Comparison of ENCODE assay signal across 17 cellular contexts in the genomic region with DNA sequence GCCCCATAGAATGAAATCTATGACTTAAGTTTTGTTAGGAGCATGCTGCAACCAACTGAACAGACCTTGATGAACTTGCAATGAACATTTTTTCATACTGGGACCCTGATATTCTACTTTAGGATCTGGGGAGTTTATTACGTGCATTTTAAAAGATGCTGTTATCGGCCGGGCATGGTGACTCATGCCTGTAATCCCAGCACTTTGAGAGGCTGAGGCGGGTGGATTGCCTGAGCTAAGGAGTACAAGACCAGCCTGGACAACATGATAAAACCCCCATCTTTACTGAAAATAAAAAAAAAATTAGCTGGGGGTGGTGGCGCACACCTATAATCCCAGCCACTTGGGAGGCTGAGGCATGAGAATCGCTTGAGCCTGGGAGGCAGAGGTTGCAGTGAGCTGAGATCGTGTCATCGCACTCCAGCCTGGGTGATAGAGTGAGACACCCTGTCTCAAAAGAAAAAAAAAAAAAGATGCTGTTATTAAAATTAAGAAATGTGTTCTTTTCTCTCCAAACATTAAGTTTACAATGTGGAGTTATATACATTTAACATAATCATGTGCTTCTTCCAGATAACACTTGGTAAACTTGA.
"Had no signal": no experiment of that assay in that cellular context is flagged by ENCODE, and none has a peak within 500 bp of the region (broad histone marks: within the 10 kb centered on the region; RNA-seq: fewer than 3 reads in every experiment).

No MANE protein-coding gene starts in this region.

- FAIRE-seq: pancreas had no signal

- DNase-seq: cortex of kidney; dorsolateral prefrontal cortex; effector CD8-positive, alpha-beta T cell; esophagus squamous epithelium; foreskin keratinocyte; nucleus accumbens; pancreas; right cardiac atrium; stimulated activated CD4-positive, alpha-beta T cell treated with anti-CD3 and anti-CD28 coated beads, Interleukin-4, amount 100 ng/mL, for 1 hour; stimulated activated CD8-positive, alpha-beta memory T cell treated with anti-CD3 and anti-CD28 coated beads, Interleukin-4, amount 100 ng/mL, for 48 hours; stimulated activated naive CD8-positive, alpha-beta T cell treated with anti-CD3 and anti-CD28 coated beads, Interleukin-15, Interleukin-2, amounts not matched to agents 100 U/mL and 50 U/mL, for 24 hours; thyroid gland; upper lobe of left lung; uterus had no signal

- H3K9me3 ChIP-seq: esophagus squamous epithelium, pancreas, suprapubic skin, thyroid gland, upper lobe of left lung, uterus had no signal

- H3K4me3 ChIP-seq: dorsolateral prefrontal cortex, esophagus squamous epithelium, neural progenitor cell, pancreas, suprapubic skin, thyroid gland, upper lobe of left lung, uterus had no signal

- H3K4me1 ChIP-seq: uterus had no signal

- H3K36me3 ChIP-seq: neural progenitor cell, pancreas, thyroid gland, uterus had no signal

- H3K27me3 ChIP-seq: esophagus squamous epithelium, foreskin keratinocyte, neural progenitor cell, pancreas, suprapubic skin, thyroid gland, upper lobe of left lung, uterus had no signal

- H3K27ac ChIP-seq: dorsolateral prefrontal cortex, epithelial cell of prostate, foreskin keratinocyte, neural progenitor cell, pancreas, suprapubic skin, thyroid gland, upper lobe of left lung had no signal
